8 cellular contexts compared by ENCODE assay signal in genomic region chrX:74492720-74493201, GRCh38.
DNase-seq lines count a peak whose midpoint lies in the region; ATAC-seq lines count a peak whose summit lies in the region.

No MANE protein-coding gene starts in this region.

- ATAC-seq in HG03159 (IDR thresholded peaks at IDR 0.05; ENCODE audit: unreplicated experiment) (peak; percentile 68), left ventricle myocardium superior (no peak), GM19452 (IDR thresholded peaks at IDR 0.05; ENCODE audit: unreplicated experiment) (no peak), GM19324 (IDR thresholded peaks at IDR 0.05; ENCODE audit: low FRiP score, unreplicated experiment) (no peak)

- DNase-seq in DMS79 (lab: John Stamatoyannopoulos, UW), result peak; percentile 39
- peak; percentile 35 for DNase-seq in activated CD4-positive, alpha-beta T cell treated with anti-CD3 and anti-CD28 coated beads for 48 hours
- DNase-seq in islet precursor cell, result peak; percentile 58
- DNase-seq in left ventricle myocardium superior, result no peak
- DNase-seq in GM19240 (ENCODE audit: insufficient read length, low spot score), result no peak

- intact Hi-C loops in left ventricle myocardium superior (cut with micrococcal nuclease), result no loop called here

Comparison
In these comparisons a context has a peak if more than half of its experiments do, and no peak if none do; other contexts are left out.
1. DNase-seq: peak in DMS79 (single experiment), activated CD4-positive, alpha-beta T cell treated with anti-CD3 and anti-CD28 coated beads for 48 hours (single experiment) and islet precursor cell (single experiment); none in left ventricle myocardium superior (single experiment) and GM19240 (single experiment).